ENCODE assay signal across 18 cellular contexts in the genomic region with DNA sequence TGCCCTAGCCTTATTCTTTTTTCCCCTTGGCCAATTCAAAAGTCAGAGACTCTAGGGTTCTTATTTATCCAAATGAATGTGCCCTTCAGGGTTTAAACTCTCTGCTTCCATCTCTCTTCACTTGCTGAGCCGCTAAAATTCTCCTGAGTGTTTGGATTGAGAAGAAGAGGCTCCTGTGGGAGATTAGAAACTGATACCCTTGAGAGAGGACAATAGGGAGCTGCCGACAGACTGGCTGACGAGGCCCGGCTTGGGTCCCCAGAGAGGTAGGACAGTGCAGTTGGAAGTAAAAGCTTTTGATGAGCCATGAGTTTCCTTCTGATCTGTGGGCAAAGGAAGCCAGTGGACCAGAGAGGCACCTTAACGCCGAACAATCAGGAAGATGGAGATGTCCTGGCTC. TPM values are rescaled to one million over a fixed set of nuclear protein-coding genes. Genes with fewer than 3 reads are reported as not detected.
DNase-seq lines count a peak whose midpoint lies in the region; ATAC-seq and TF ChIP-seq lines count a peak whose summit lies in the region.
"Had no signal": no experiment of that assay in that cellular context is flagged by ENCODE, and none has a peak within 500 bp of the region (broad histone marks: within the 10 kb centered on the region; RNA-seq: fewer than 3 reads in every experiment).

No MANE protein-coding gene starts in this region.

- no peak for TF ChIP-seq POLR2A in tibial nerve (IDR thresholded peaks at IDR 0.05)

- H3K4me3 ChIP-seq in tibial nerve = no peak overlapping the region
- H3K4me3 ChIP-seq: BLaER1, suprapubic skin had no signal

- no peak for TF ChIP-seq EP300 in tibial nerve (IDR thresholded peaks at IDR 0.05)

- peaks cover 0 to 30% (median 5%) of the 10 kb centered on the region in 4 donors for H3K4me1 ChIP-seq in tibial nerve
- H3K4me1 ChIP-seq: BLaER1 had no signal

- no peaks in the 10 kb centered on the region for H3K27me3 Mint-ChIP-seq in glutamatergic neuron (ENCODE audit: unreplicated experiment)

- DNase-seq in NCI-H1092 treated with DMSO at 0.1 percent for 48 hours (lab: John Stamatoyannopoulos, UW) (peak; percentile 8), NCI-H1092 (lab: John Stamatoyannopoulos, UW) (no peak), NCI-H524 (lab: John Stamatoyannopoulos, UW) (peak; percentile 79 to 82), glutamatergic neuron (peak; percentile 45), tibial nerve (ENCODE audit: low spot score in 2 of 2) (no peak), NCI-H510A treated with DMSO at 0.1 percent for 48 hours (lab: John Stamatoyannopoulos, UW) (no peak), medulla oblongata (ENCODE audit: extremely low spot score) (no peak), left colon (no peak)
- DNase-seq: 8988T; activated CD4-positive, alpha-beta T cell treated with anti-CD3 and anti-CD28 coated beads for 48 hours; activated gamma-delta T cell; NCI-H1930; RPMI8226 had no signal

- peaks cover 0 to 10% (median 0%) of the 10 kb centered on the region in 3 donors for H3K36me3 ChIP-seq in tibial nerve
- H3K36me3 ChIP-seq: BLaER1 had no signal

- H3K4me1 Mint-ChIP-seq in glutamatergic neuron (ENCODE audit: low read depth, unreplicated experiment) = peaks cover 15% of the 10 kb centered on the region

- peak overlapping the region in 3 of 4 donors; percentile 36 to 78 (median 76) for H3K27ac ChIP-seq in tibial nerve
- H3K27ac ChIP-seq: BLaER1, suprapubic skin had no signal

- ATAC-seq in left colon = no peak

- H3K36me3 Mint-ChIP-seq in glutamatergic neuron (ENCODE audit: unreplicated experiment) = no peaks in the 10 kb centered on the region

- 63 to 75% methylated on average over 6 of the region's 6 CpGs for WGBS in tibial nerve, 2 donors

- H3K27ac Mint-ChIP-seq in glutamatergic neuron (ENCODE audit: unreplicated experiment) = no peak overlapping the region

- TF ChIP-seq CTCF in glutamatergic neuron (IDR thresholded peaks at IDR 0.05; ENCODE audit: partially characterized antibody, unreplicated experiment) = no peak
- no peak for TF ChIP-seq CTCF in tibial nerve (IDR thresholded peaks at IDR 0.05)

- H3K9me3 ChIP-seq in tibial nerve = no peaks in the 10 kb centered on the region
- H3K9me3 ChIP-seq: BLaER1, suprapubic skin had no signal

- no peaks in the 10 kb centered on the region for H3K27me3 ChIP-seq in tibial nerve
- H3K27me3 ChIP-seq: BLaER1, suprapubic skin had no signal

- H3K4me3 Mint-ChIP-seq in glutamatergic neuron (ENCODE audit: unreplicated experiment) = no peak overlapping the region

- intact Hi-C loops in left colon (cut with DNase I, micrococcal nuclease) = no loop called here

- H3K9me3 Mint-ChIP-seq in glutamatergic neuron (ENCODE audit: unreplicated experiment) = no peaks in the 10 kb centered on the region

RNA-seq across cellular contexts. Expression of gene UBE2U, which starts 41.3 kb away (rescaled TPM):
- total RNA-seq in glutamatergic neuron (ENCODE audit: unreplicated experiment) = not detected
- total RNA-seq in tibial nerve = not detected
- total RNA-seq in left colon = not detected
- total RNA-seq: cerebellum, mesenteric fat pad, pulmonary artery endothelial cell, suprapubic skin had no signal

Comparison
In these comparisons a context has a peak if more than half of its experiments do, and no peak if none do; other contexts are left out.
1. DNase-seq: peak in NCI-H1092 treated with DMSO at 0.1 percent for 48 hours (single experiment), NCI-H524 (2 of 2) and glutamatergic neuron (single experiment); none in NCI-H1092 (single experiment), tibial nerve (0 of 2), NCI-H510A treated with DMSO at 0.1 percent for 48 hours (single experiment), medulla oblongata (single experiment) and left colon (0 of 2).